In the genomic region with DNA sequence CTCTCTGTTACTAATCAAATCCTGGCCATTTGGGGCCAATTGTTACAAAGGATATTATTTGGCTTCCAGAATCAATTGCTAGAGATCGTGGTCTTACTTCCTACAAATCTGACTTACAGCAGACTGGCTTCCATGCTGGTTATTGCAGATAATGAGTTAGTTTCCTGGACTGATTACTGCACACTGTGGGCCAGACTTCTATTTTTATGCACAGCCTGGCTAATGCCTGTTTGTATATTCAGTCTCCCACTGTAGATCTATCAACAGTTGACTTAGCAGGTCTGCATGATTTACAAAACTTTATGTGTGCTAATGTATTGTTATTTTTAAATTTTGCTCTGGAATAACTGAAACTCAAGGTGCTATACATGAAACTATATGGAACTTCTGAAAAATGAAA, we compare ENCODE assay signal across 28 cellular contexts.
"Had no signal": no experiment of that assay in that cellular context is flagged by ENCODE, and none has a peak within 500 bp of the region (broad histone marks: within the 10 kb centered on the region; RNA-seq: fewer than 3 reads in every experiment).

No MANE protein-coding gene starts in this region.

- H3K27ac ChIP-seq: stomach, suprapubic skin, testis, thoracic aorta, thyroid gland, tibial artery, tibial nerve, transverse colon, upper lobe of left lung, upper lobe of right lung, uterus, vagina had no signal

- H3K27ac Mint-ChIP-seq: stimulated activated effector memory CD8-positive, alpha-beta T cell treated with anti-CD3 and anti-CD28 coated beads, Interleukin-12 subunit alpha, Interleukin-12 subunit beta, amount 100 ng/mL, for 72 hours; stimulated activated memory B cell treated with anti-CD40 and anti-IgM and Interleukin-4, amounts not matched to agents 10 μg/mL and 1 μg/mL and 100 μg/mL, for 72 hours; stimulated activated naive B cell treated with anti-CD40 and anti-IgM and Interleukin-4, amounts not matched to agents 10 μg/mL and 1 μg/mL and 100 μg/mL, for 72 hours; stimulated activated naive CD8-positive, alpha-beta T cell treated with anti-CD3 and anti-CD28 coated beads, Interleukin-15, amount 100 ng/mL, for 72 hours; stimulated activated naive CD8-positive, alpha-beta T cell treated with anti-CD3 and anti-CD28 coated beads, Interleukin-15, Interleukin-2, amounts not matched to agents 100 ng/mL and 50 ng/mL, for 24 hours; type B pancreatic cell had no signal

- DNase-seq: stimulated activated CD4-positive, alpha-beta T cell treated with anti-CD3 and anti-CD28 coated beads, Interleukin-2, amount 100 ng/mL, for 48 hours; stimulated activated CD4-positive, alpha-beta T cell treated with anti-CD3 and anti-CD28 coated beads, Interleukin-4, amount 100 ng/mL, for 1 hour; stimulated activated CD4-positive, alpha-beta T cell treated with anti-CD3 and anti-CD28 coated beads, Interleukin-4, amount 100 ng/mL, for 24 hours; stimulated activated CD4-positive, alpha-beta T cell treated with anti-CD3 and anti-CD28 coated beads, Interleukin-4, amount 100 ng/mL, for 4 hours; stimulated activated CD8-positive, alpha-beta memory T cell treated with anti-CD3 and anti-CD28 coated beads, Interleukin-4, amount 100 ng/mL, for 48 hours; stimulated activated naive B cell treated with anti-CD40 and anti-IgM and Interleukin-4, amounts not matched to agents 10 μg/mL and 1 μg/mL and 100 μg/mL, for 72 hours; stimulated activated naive CD4-positive, alpha-beta T cell; stimulated activated naive CD4-positive, alpha-beta T cell treated with Interleukin-2 at 50 U/mL for 16 hours; stimulated activated naive CD8-positive, alpha-beta T cell treated with anti-CD3 and anti-CD28 coated beads, Interleukin-15, amount 100 ng/mL, for 72 hours; stimulated activated naive CD8-positive, alpha-beta T cell treated with anti-CD3 and anti-CD28 coated beads, Interleukin-15, Interleukin-2, amounts not matched to agents 100 U/mL and 50 U/mL, for 24 hours; stomach; substantia nigra; testis; thyroid gland; tibial artery; transverse colon; trophoblast cell; upper lobe of left lung; upper lobe of right lung; uterus had no signal

- H3K9me3 Mint-ChIP-seq: stimulated activated effector memory CD8-positive, alpha-beta T cell treated with anti-CD3 and anti-CD28 coated beads, Interleukin-12 subunit alpha, Interleukin-12 subunit beta, amount 100 ng/mL, for 72 hours; stimulated activated memory B cell treated with anti-CD40 and anti-IgM and Interleukin-4, amounts not matched to agents 10 μg/mL and 1 μg/mL and 100 μg/mL, for 72 hours; stimulated activated naive CD8-positive, alpha-beta T cell treated with anti-CD3 and anti-CD28 coated beads, Interleukin-15, amount 100 ng/mL, for 72 hours; type B pancreatic cell had no signal

- ATAC-seq: stimulated activated effector memory CD8-positive, alpha-beta T cell treated with anti-CD3 and anti-CD28 coated beads, Interleukin-12 subunit alpha, Interleukin-12 subunit beta, amount 100 ng/mL, for 72 hours; stimulated activated memory B cell treated with anti-CD40 and anti-IgM and Interleukin-4, amounts not matched to agents 10 μg/mL and 1 μg/mL and 100 μg/mL, for 72 hours; stimulated activated naive CD8-positive, alpha-beta T cell treated with anti-CD3 and anti-CD28 coated beads, Interleukin-15, amount 100 ng/mL, for 72 hours; stimulated activated naive CD8-positive, alpha-beta T cell treated with anti-CD3 and anti-CD28 coated beads, Interleukin-15, Interleukin-2, amounts not matched to agents 100 U/mL and 50 U/mL, for 24 hours; upper lobe of right lung had no signal

- H3K4me1 ChIP-seq: testis, thyroid gland, transverse colon, upper lobe of right lung, uterus, vagina had no signal

- H3K9me3 ChIP-seq: suprapubic skin, testis, thoracic aorta, thyroid gland, tibial nerve, transverse colon, upper lobe of left lung, upper lobe of right lung, uterus, vagina had no signal

- H3K4me3 ChIP-seq: stomach, suprapubic skin, testis, thoracic aorta, thyroid gland, tibial artery, tibial nerve, transverse colon, upper lobe of left lung, upper lobe of right lung, uterus, vagina had no signal

- H3K36me3 ChIP-seq: stomach, suprapubic skin, thoracic aorta, thyroid gland, tibial artery, tibial nerve, transverse colon, upper lobe of left lung, upper lobe of right lung, uterus, vagina had no signal

- H3K27me3 ChIP-seq: stomach, suprapubic skin, testis, thyroid gland, tibial artery, tibial nerve, transverse colon, upper lobe of left lung, upper lobe of right lung, uterus, vagina had no signal

- H3K36me3 Mint-ChIP-seq: stimulated activated effector memory CD8-positive, alpha-beta T cell treated with anti-CD3 and anti-CD28 coated beads, Interleukin-12 subunit alpha, Interleukin-12 subunit beta, amount 100 ng/mL, for 72 hours; stimulated activated memory B cell treated with anti-CD40 and anti-IgM and Interleukin-4, amounts not matched to agents 10 μg/mL and 1 μg/mL and 100 μg/mL, for 72 hours; type B pancreatic cell had no signal
